ENCODE assay signal across 8 cellular contexts in genomic region chr11:118927554-118928107, GRCh38. TPM values are rescaled to one million over a fixed set of nuclear protein-coding genes. Genes with fewer than 3 reads are reported as not detected.
DNase-seq lines count a peak whose midpoint lies in the region; ATAC-seq and TF ChIP-seq lines count a peak whose summit lies in the region.

No MANE protein-coding gene starts in this region.

- no peaks in the 10 kb centered on the region for H3K36me3 ChIP-seq in right atrium auricular region
- H3K36me3 ChIP-seq in breast epithelium, result no peaks in the 10 kb centered on the region
- H3K36me3 ChIP-seq in muscle layer of duodenum (ENCODE audit: control insufficient read depth in 1 of 2, insufficient read depth in 2 of 2, low read length in 2 of 2), result no peaks in the 10 kb centered on the region

- no peak for ATAC-seq in left cardiac atrium
- ATAC-seq in GM21423 (IDR thresholded peaks at IDR 0.05; ENCODE audit: unreplicated experiment), result no peak

- DNase-seq in right atrium auricular region (ENCODE audit: low spot score) (no peak), left cardiac atrium (no peak), breast epithelium (ENCODE audit: low spot score in 2 of 2) (no peak), DMS153 (lab: John Stamatoyannopoulos, UW) (no peak), NCI-H774 (lab: John Stamatoyannopoulos, UW) (no peak), NOMO-1 treated with DMSO at 0.1 percent for 48 hours (lab: John Stamatoyannopoulos, UW; ENCODE audit: unreplicated experiment) (no peak)

- intact Hi-C loops in left cardiac atrium (cut with DNase I), result loop anchor here (1.0 to 5.0 kb wide), 3 partner anchors 19 to 268 kb away; partner anchors contain the start of gene DDX6 (in 1 of the 2)
- intact Hi-C loops in breast epithelium (cut with DNase I; ENCODE audit: low total_unique reads), result no loop called here

- TF ChIP-seq CTCF in right atrium auricular region (IDR thresholded peaks at IDR 0.05), result no peak
- TF ChIP-seq CTCF in breast epithelium (IDR thresholded peaks at IDR 0.05), result no peak

- peak overlapping the region; percentile 98 to 99 for H3K27ac ChIP-seq in right atrium auricular region
- H3K27ac ChIP-seq in breast epithelium, result peak overlapping the region; percentile 96 to 99
- H3K27ac ChIP-seq in muscle layer of duodenum (ENCODE audit: low read length), result peak overlapping the region; percentile 90

- H3K4me3 ChIP-seq in right atrium auricular region, result peak overlapping the region in 1 of 2 donors; percentile 82
- peak overlapping the region in 2 of 3 donors; percentile 76 to 85 for H3K4me3 ChIP-seq in breast epithelium
- peak overlapping the region; percentile 80 to 90 for H3K4me3 ChIP-seq in muscle layer of duodenum (ENCODE audit: low read depth in 1 of 2, low read length in 2 of 2)

- H3K27me3 ChIP-seq in right atrium auricular region (no peaks in the 10 kb centered on the region), breast epithelium (no peaks in the 10 kb centered on the region), muscle layer of duodenum (ENCODE audit: low read depth, low read length) (no peaks in the 10 kb centered on the region)

- no peak for TF ChIP-seq POLR2A in breast epithelium (IDR thresholded peaks at IDR 0.05)

- peaks cover 0 to 51% of the 10 kb centered on the region in 2 donors for H3K4me1 ChIP-seq in right atrium auricular region
- peaks cover 7 to 14% of the 10 kb centered on the region in 2 donors for H3K4me1 ChIP-seq in breast epithelium
- H3K4me1 ChIP-seq in muscle layer of duodenum (ENCODE audit: control insufficient read depth in 1 of 2, insufficient read depth in 2 of 2, low read length in 2 of 2), result peaks cover 22 to 33% of the 10 kb centered on the region in 2 donors

- no peaks in the 10 kb centered on the region for H3K9me3 ChIP-seq in right atrium auricular region
- H3K9me3 ChIP-seq in breast epithelium, result no peaks in the 10 kb centered on the region
- no peaks in the 10 kb centered on the region for H3K9me3 ChIP-seq in muscle layer of duodenum (ENCODE audit: control insufficient read depth in 1 of 2, low read length in 2 of 2)

RNA-seq across cellular contexts. Expression of gene BCL9L, which starts 1.9 kb away (rescaled TPM):
- total RNA-seq in right atrium auricular region (10 to 100 TPM; 17.5 to 43.7 TPM), left cardiac atrium (10 to 100 TPM; 39.8 to 41.3 TPM), breast epithelium (10 to 100 TPM; 13.2 to 15.4 (median 13.3) TPM)

RNA-seq across cellular contexts. Expression of gene UPK2, which starts 28.5 kb away (rescaled TPM):
- total RNA-seq in right atrium auricular region (not detected), left cardiac atrium (not detected), breast epithelium (not detected)

RNA-seq across cellular contexts. Expression of gene FOXR1, which starts 43.9 kb away (rescaled TPM):
- total RNA-seq in right atrium auricular region (not detected), left cardiac atrium (not detected), breast epithelium (not detected)

RNA-seq across cellular contexts. Expression of gene CXCR5, which starts 43.9 kb away (rescaled TPM):
- total RNA-seq in right atrium auricular region, result under 1 TPM in 1 of 2 donors, not detected in 1; 0.16 TPM
- total RNA-seq in left cardiac atrium, result not detected
- total RNA-seq in breast epithelium, result not detected
